Comparison of ENCODE assay signal across 19 cellular contexts in the genomic region with DNA sequence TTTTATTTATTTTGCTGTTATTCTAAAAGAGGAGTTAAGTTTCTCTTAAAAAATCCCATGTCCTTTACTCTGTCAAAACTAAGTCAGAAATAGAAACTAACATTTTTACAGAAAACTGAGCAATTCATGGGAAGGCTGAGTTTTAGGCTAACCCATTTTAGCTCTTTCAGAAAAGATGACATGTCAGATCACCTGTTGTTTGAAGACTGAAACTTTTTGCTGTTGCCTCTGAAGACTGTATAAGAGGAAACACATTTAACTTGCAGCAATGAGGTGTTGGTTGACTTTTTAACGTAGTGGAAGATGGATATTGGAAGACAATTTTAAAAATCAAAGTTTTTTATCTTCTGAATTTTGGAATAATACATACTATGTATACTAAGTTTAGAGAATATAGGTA.
DNase-seq lines count a peak whose midpoint lies in the region; ATAC-seq and TF ChIP-seq lines count a peak whose summit lies in the region.
"Had no signal": no experiment of that assay in that cellular context is flagged by ENCODE, and none has a peak within 500 bp of the region (broad histone marks: within the 10 kb centered on the region; RNA-seq: fewer than 3 reads in every experiment).

No MANE protein-coding gene starts in this region.

- H3K4me3 ChIP-seq in coronary artery, result no peak overlapping the region
- H3K4me3 ChIP-seq: pancreas, tibial artery had no signal

- DNase-seq in hepatic stellate cell (ENCODE audit: low spot score) (no peak), SK-N-DZ (ENCODE audit: low spot score) (no peak), coronary artery (ENCODE audit: low spot score) (no peak), globus pallidus (ENCODE audit: low spot score) (no peak)
- DNase-seq: activated CD4-positive, alpha-beta T cell treated with anti-CD3 and anti-CD28 coated beads, Interleukin-2, amount 10 ng/mL, durations not matched to agents 24 days and 14 days; activated naive CD4-positive, alpha-beta T cell treated with anti-CD3 and anti-CD28 coated beads for 36 hours; Caco-2; cortex of kidney; NCI-H1048; pancreas; SK-N-SH; stimulated activated CD4-positive, alpha-beta T cell treated with anti-CD3 and anti-CD28 coated beads, Interleukin-4, amount 100 ng/mL, for 24 hours; stimulated activated CD8-positive, alpha-beta memory T cell treated with anti-CD3 and anti-CD28 coated beads, Interleukin-4, amount 100 ng/mL, for 48 hours; tibial artery had no signal

- peak; percentile 58 for ATAC-seq in GM18520 (IDR thresholded peaks at IDR 0.05; ENCODE audit: unreplicated experiment)
- ATAC-seq in GM21423 (IDR thresholded peaks at IDR 0.05; ENCODE audit: unreplicated experiment), result peak; percentile 74
- peak; percentile 82 for ATAC-seq in HG02884 (IDR thresholded peaks at IDR 0.05; ENCODE audit: unreplicated experiment)
- ATAC-seq in HG03575 (IDR thresholded peaks at IDR 0.05; ENCODE audit: extremely low read depth, insufficient number of reproducible peaks, low FRiP score, unreplicated experiment), result peak; percentile 70
- ATAC-seq: Panc1, pancreas had no signal

- no peak overlapping the region for H3K27ac ChIP-seq in coronary artery
- H3K27ac ChIP-seq: pancreas, tibial artery had no signal

- TF ChIP-seq CTCF in coronary artery (IDR thresholded peaks at IDR 0.05), result no peak
